In genomic region chr1:159869173-159869572, GRCh38 we compare ENCODE assay signal across 11 cellular contexts. TPM values are rescaled to one million over a fixed set of nuclear protein-coding genes. Genes with fewer than 3 reads are reported as not detected.
DNase-seq lines count a peak whose midpoint lies in the region; ATAC-seq and TF ChIP-seq lines count a peak whose summit lies in the region.
"Had no signal": no experiment of that assay in that cellular context is flagged by ENCODE, and none has a peak within 500 bp of the region (broad histone marks: within the 10 kb centered on the region; RNA-seq: fewer than 3 reads in every experiment).

No MANE protein-coding gene starts in this region.

- peak overlapping the region; percentile 24 for H3K4me2 ChIP-seq in PC-9

- TF ChIP-seq CTCF in PC-9 (conservative IDR thresholded peaks at IDR 0.05) (no peak), choroid plexus epithelial cell (conservative IDR thresholded peaks at IDR 0.05; ENCODE audit: low read depth, low read length) (no peak), mesothelial cell of epicardium (IDR thresholded peaks at IDR 0.05; ENCODE audit: unreplicated experiment) (no peak)

- CTCF ChIA-PET in activated naive CD4-positive, alpha-beta T cell treated with anti-CD3 and anti-CD28 coated beads for 36 hours (lab: Charles Lee): interaction anchor here (0.8 to 1.0 kb wide), 3 partner anchors 23 to 70 kb away, joined by 3 read pairs; no protein-coding TSS in a partner anchor
- CTCF ChIA-PET in PC-9 (lab: Charles Lee): interaction anchor here (0.5 kb wide), 1 partner anchor 14 kb away, joined by 4 read pairs; no protein-coding TSS in a partner anchor

- H3K9me2 ChIP-seq in PC-9 (ENCODE audit: insufficient read depth): no peaks in the 10 kb centered on the region

- H3K27me3 ChIP-seq in PC-9 (ENCODE audit: insufficient read depth, low read depth): no peaks in the 10 kb centered on the region

- POLR2A ChIA-PET in PC-9 (lab: Charles Lee; ENCODE audit: unreplicated experiment): interaction anchor here (0.5 to 0.8 kb wide), 3 partner anchors 56 to 229 kb away, joined by 3 to 12 read pairs (median 6); partner anchors contain the start of genes IGSF8 and TAGLN2

- H3K27ac ChIP-seq in PC-9: no peak overlapping the region

- no peaks in the 10 kb centered on the region for H4K20me1 ChIP-seq in PC-9 (ENCODE audit: insufficient read depth)

- intact Hi-C loops in activated naive CD4-positive, alpha-beta T cell treated with anti-CD3 and anti-CD28 coated beads for 36 hours (cut with micrococcal nuclease): no loop called here
- intact Hi-C loops in PC-9 (cut with micrococcal nuclease; ENCODE audit: unreplicated experiment): no loop called here

- H3K9me3 Mint-ChIP-seq in activated naive CD4-positive, alpha-beta T cell treated with anti-CD3 and anti-CD28 coated beads for 36 hours: no peaks in the 10 kb centered on the region
- H3K9me3 Mint-ChIP-seq in stimulated activated naive B cell treated with anti-CD40 and anti-IgM and Interleukin-4, amounts not matched to agents 10 μg/mL and 1 μg/mL and 100 μg/mL, for 72 hours: no peaks in the 10 kb centered on the region
- H3K9me3 Mint-ChIP-seq in mesothelial cell of epicardium: no peaks in the 10 kb centered on the region

- H3F3A ChIP-seq in PC-9 (ENCODE audit: insufficient read depth, low read depth): peaks cover 8% of the 10 kb centered on the region; the same call in 1 of the 2 replicates

- BruUV-seq in PC-9 (replicated peaks; lab: Mats Ljungman, UMichigan): no TSS peak

- no peaks in the 10 kb centered on the region for H3K36me3 Mint-ChIP-seq in activated naive CD4-positive, alpha-beta T cell treated with anti-CD3 and anti-CD28 coated beads for 36 hours (ENCODE audit: low read depth)
- H3K36me3 Mint-ChIP-seq in stimulated activated naive B cell treated with anti-CD40 and anti-IgM and Interleukin-4, amounts not matched to agents 10 μg/mL and 1 μg/mL and 100 μg/mL, for 72 hours: peaks cover 3 to 12% of the 10 kb centered on the region in 2 donors
- no peaks in the 10 kb centered on the region for H3K36me3 Mint-ChIP-seq in mesothelial cell of epicardium

- H3K4me1 Mint-ChIP-seq in activated naive CD4-positive, alpha-beta T cell treated with anti-CD3 and anti-CD28 coated beads for 36 hours (ENCODE audit: low read depth): peaks cover 12% of the 10 kb centered on the region
- peaks cover 0 to 2% of the 10 kb centered on the region in 2 donors for H3K4me1 Mint-ChIP-seq in stimulated activated naive B cell treated with anti-CD40 and anti-IgM and Interleukin-4, amounts not matched to agents 10 μg/mL and 1 μg/mL and 100 μg/mL, for 72 hours
- peaks cover 16% of the 10 kb centered on the region for H3K4me1 Mint-ChIP-seq in mesothelial cell of epicardium

- ATAC-seq in stimulated activated naive B cell treated with anti-CD40 and anti-IgM and Interleukin-4, amounts not matched to agents 10 μg/mL and 1 μg/mL and 100 μg/mL, for 72 hours (replicated peaks): peak; percentile 29 to 36

- no peak overlapping the region for H3K4me3 Mint-ChIP-seq in activated naive CD4-positive, alpha-beta T cell treated with anti-CD3 and anti-CD28 coated beads for 36 hours
- H3K4me3 Mint-ChIP-seq in stimulated activated naive B cell treated with anti-CD40 and anti-IgM and Interleukin-4, amounts not matched to agents 10 μg/mL and 1 μg/mL and 100 μg/mL, for 72 hours: no peak overlapping the region
- no peak overlapping the region for H3K4me3 Mint-ChIP-seq in mesothelial cell of epicardium

- peaks cover 17% of the 10 kb centered on the region for H3K4me1 ChIP-seq in PC-9 (replicated peaks; ENCODE audit: insufficient read depth)

- H3K4me3 ChIP-seq in PC-9: no peak overlapping the region
- no peak overlapping the region for H3K4me3 ChIP-seq in choroid plexus epithelial cell (ENCODE audit: low read depth, low read length)

- no peaks in the 10 kb centered on the region for H3K36me3 ChIP-seq in PC-9 (ENCODE audit: low read depth)

- DNase-seq in activated naive CD4-positive, alpha-beta T cell treated with anti-CD3 and anti-CD28 coated beads for 36 hours: peak; percentile 21
- no peak for DNase-seq in activated naive CD4-positive, alpha-beta T cell treated with anti-CD3 and anti-CD28 coated beads, Interleukin-2, amount 50 U/mL, for 16 hours
- DNase-seq in PC-9: peak; percentile 54 to 55
- peak; percentile 72 for DNase-seq in choroid plexus epithelial cell (ENCODE audit: low read depth)
- DNase-seq in stimulated activated naive B cell treated with anti-CD40 and anti-IgM and Interleukin-4, amounts not matched to agents 10 μg/mL and 1 μg/mL and 100 μg/mL, for 72 hours: no peak
- no peak for DNase-seq in mesothelial cell of epicardium (ENCODE audit: low spot score in 2 of 2, unreplicated experiment in 2 of 2)
- no peak for DNase-seq in DMS79 treated with DMSO at 0.1 percent for 48 hours (lab: John Stamatoyannopoulos, UW)
- no peak for DNase-seq in nucleus accumbens (lab: John Stamatoyannopoulos, UW)
- DNase-seq: hypothalamus, SHP77 treated with DMSO at 0.1 percent for 48 hours had no signal

- no peaks in the 10 kb centered on the region for H3K9me3 ChIP-seq in PC-9 (ENCODE audit: insufficient read depth, low read depth)

- peaks cover 4% of the 10 kb centered on the region for H3K27me3 Mint-ChIP-seq in activated naive CD4-positive, alpha-beta T cell treated with anti-CD3 and anti-CD28 coated beads for 36 hours (ENCODE audit: low read depth)
- H3K27me3 Mint-ChIP-seq in stimulated activated naive B cell treated with anti-CD40 and anti-IgM and Interleukin-4, amounts not matched to agents 10 μg/mL and 1 μg/mL and 100 μg/mL, for 72 hours: peaks cover 0 to 15% of the 10 kb centered on the region in 2 donors
- peaks cover 16% of the 10 kb centered on the region for H3K27me3 Mint-ChIP-seq in mesothelial cell of epicardium (ENCODE audit: low read depth)

- no peak overlapping the region for H2AFZ ChIP-seq in PC-9

- no peak overlapping the region for H3K27ac Mint-ChIP-seq in activated naive CD4-positive, alpha-beta T cell treated with anti-CD3 and anti-CD28 coated beads for 36 hours
- no peak overlapping the region for H3K27ac Mint-ChIP-seq in stimulated activated naive B cell treated with anti-CD40 and anti-IgM and Interleukin-4, amounts not matched to agents 10 μg/mL and 1 μg/mL and 100 μg/mL, for 72 hours
- H3K27ac Mint-ChIP-seq in mesothelial cell of epicardium: no peak overlapping the region

- no peaks in the 10 kb centered on the region for H3K79me2 ChIP-seq in PC-9 (ENCODE audit: low read depth)

RNA-seq across cellular contexts. Expression of gene VSIG8, which starts 6.7 kb away (rescaled TPM):
- not detected for total RNA-seq in activated naive CD4-positive, alpha-beta T cell treated with anti-CD3 and anti-CD28 coated beads for 36 hours
- total RNA-seq in PC-9 (2021) (not detected in 2 replicates), mesothelial cell of epicardium (not detected in 3 replicates)
- total RNA-seq: omental fat pad had no signal

RNA-seq across cellular contexts. Expression of gene CFAP45, which starts 30.8 kb away (rescaled TPM):
- total RNA-seq in activated naive CD4-positive, alpha-beta T cell treated with anti-CD3 and anti-CD28 coated beads for 36 hours: 1 to 10 TPM; 2.1 to 2.6 TPM
- total RNA-seq in PC-9 (2021) (8.2 and 9.3 TPM in 2 replicates), mesothelial cell of epicardium (0.18 to 0.20 TPM (median 0.20 TPM) in 3 replicates)

RNA-seq across cellular contexts. Expression of gene SLAMF8, which starts 42.5 kb away (rescaled TPM):
- under 1 TPM in 1 of 2 experiments, not detected in 1; 0.19 TPM for total RNA-seq in activated naive CD4-positive, alpha-beta T cell treated with anti-CD3 and anti-CD28 coated beads for 36 hours
- total RNA-seq in PC-9 (2021): not detected in 2 replicates
- total RNA-seq in mesothelial cell of epicardium: not detected in 3 replicates

RNA-seq across cellular contexts. Expression of gene TAGLN2, which starts 56.1 kb away (rescaled TPM):
- total RNA-seq in activated naive CD4-positive, alpha-beta T cell treated with anti-CD3 and anti-CD28 coated beads for 36 hours: 100 to 1,000 TPM; 453 to 454 TPM
- total RNA-seq in PC-9 (2021) (473 and 481 TPM in 2 replicates), mesothelial cell of epicardium (41.6 to 46.2 TPM (median 44.6 TPM) in 3 replicates)

Comparison
In these comparisons a context has a peak if more than half of its experiments do, and no peak if none do; other contexts are left out.
1. DNase-seq: peak in activated naive CD4-positive, alpha-beta T cell treated with anti-CD3 and anti-CD28 coated beads for 36 hours (single experiment), PC-9 (2 of 2) and choroid plexus epithelial cell (single experiment); none in activated naive CD4-positive, alpha-beta T cell treated with anti-CD3 and anti-CD28 coated beads, Interleukin-2, amount 50 U/mL, for 16 hours (single experiment), stimulated activated naive B cell treated with anti-CD40 and anti-IgM and Interleukin-4, amounts not matched to agents 10 μg/mL and 1 μg/mL and 100 μg/mL, for 72 hours (single experiment), mesothelial cell of epicardium (0 of 2), DMS79 treated with DMSO at 0.1 percent for 48 hours (single experiment) and nucleus accumbens (0 of 56).